Comparison of ENCODE assay signal across 8 cellular contexts in the genomic region with DNA sequence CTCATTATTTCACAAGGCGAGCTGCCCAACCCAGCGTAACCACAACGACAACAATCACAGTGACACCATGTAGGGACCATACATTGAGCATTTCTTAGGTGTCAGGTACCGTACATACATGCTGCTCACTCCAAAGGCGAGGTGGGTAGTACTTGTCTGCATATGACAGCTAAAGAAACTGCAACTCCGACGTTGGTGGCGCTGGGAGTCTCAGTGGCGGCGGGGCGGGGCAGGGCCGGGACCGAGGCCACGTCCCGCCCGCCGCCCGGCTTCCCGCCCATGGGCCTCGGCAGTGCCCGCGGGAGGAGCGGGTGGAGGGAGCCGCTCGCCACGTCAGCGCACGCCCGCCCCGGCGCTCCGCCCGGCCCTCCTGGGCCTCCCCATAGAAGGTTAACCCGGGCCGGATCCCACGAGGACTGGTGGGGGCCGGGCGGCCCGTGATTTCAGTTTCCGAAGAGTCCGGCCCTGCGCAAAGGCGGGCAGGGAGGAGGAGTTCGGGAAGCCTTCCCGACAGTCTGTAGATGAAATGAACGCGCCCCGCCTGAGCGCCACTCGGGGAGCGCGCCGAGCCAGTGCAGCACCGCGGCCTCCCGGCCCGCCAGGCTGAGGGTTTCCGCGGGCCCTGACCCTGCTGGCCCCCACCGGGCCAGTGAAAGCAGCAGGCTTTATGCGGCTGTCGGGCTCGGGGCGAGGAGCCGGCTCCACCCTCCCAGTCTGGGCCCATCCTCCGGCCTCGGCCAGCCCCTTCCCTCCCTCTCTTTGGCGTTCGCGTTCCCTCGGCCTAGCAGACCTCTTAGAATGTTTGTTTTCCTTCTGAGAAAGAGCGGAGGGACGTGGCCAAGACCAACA.
DNase-seq lines count a peak whose midpoint lies in the region; ATAC-seq and TF ChIP-seq lines count a peak whose summit lies in the region.

No MANE protein-coding gene starts in this region.

- peak overlapping the region; percentile 93 for H3K9ac ChIP-seq in GM23248

- 1 to 3% methylated on average over 47 to 62 of the region's 73 CpGs for WGBS in GM23248 (ENCODE audit: low coverage in 1 of 2, low lambda C conversion rate in 2 of 2, missing lambda C conversion rate in 2 of 2), 2 experiments
- WGBS in upper lobe of left lung, 2 donors = 1 to 6% methylated on average over 15 to 71 of the region's 73 CpGs

- no peaks in the 10 kb centered on the region for H4K20me1 ChIP-seq in GM23248 (ENCODE audit: insufficient read depth)

- peak; percentile 60 to 98 (median 94) for TF ChIP-seq POLR2A in upper lobe of left lung (IDR thresholded peaks at IDR 0.05)

- ATAC-seq in left cardiac atrium = peak; percentile 94 to 97
- peak; percentile 96 to 97 for ATAC-seq in upper lobe of left lung (ENCODE audit: low FRiP score in 2 of 2)

- peak overlapping the region; percentile 73 for H3K4me2 ChIP-seq in GM23248 (ENCODE audit: unreplicated experiment)

- H3K9me3 ChIP-seq in GM23248 (ENCODE audit: low read depth) (no peaks in the 10 kb centered on the region), upper lobe of left lung (no peaks in the 10 kb centered on the region)

- DNase-seq in G401 (ENCODE audit: low spot score) (peak; percentile 76), GM23248 (peak; percentile 98), Kasumi-1 (lab: John Stamatoyannopoulos, UW) (peak; percentile 65 to 66), T-helper 1 cell (peak; percentile 31 to 89 (median 57)), amniotic epithelial cell (ENCODE audit: low read depth) (peak; percentile 91), left cardiac atrium (peak; percentile 96), posterior vena cava (ENCODE audit: low spot score) (peak; percentile 99), upper lobe of left lung (peak; percentile 93 to 99)

- H3K9me2 ChIP-seq in GM23248 (ENCODE audit: insufficient read depth) = no peaks in the 10 kb centered on the region

- H3K79me2 ChIP-seq in GM23248 (ENCODE audit: insufficient read depth) = no peaks in the 10 kb centered on the region

- peak overlapping the region; percentile 80 for H2AFZ ChIP-seq in GM23248

- TF ChIP-seq CTCF in upper lobe of left lung (IDR thresholded peaks at IDR 0.05) = peak in 1 of 6 experiments; percentile 35

- TF ChIP-seq EP300 in upper lobe of left lung (IDR thresholded peaks at IDR 0.05) = peak in 2 of 4 donors; percentile 36 to 42

- H3K27me3 ChIP-seq in GM23248 (replicated peaks; ENCODE audit: insufficient read depth) = no peaks in the 10 kb centered on the region
- no peaks in the 10 kb centered on the region for H3K27me3 ChIP-seq in upper lobe of left lung

- H3K4me1 ChIP-seq in GM23248 (ENCODE audit: insufficient read depth) (peaks cover 28% of the 10 kb centered on the region), upper lobe of left lung (peaks cover 38 to 55% (median 46%) of the 10 kb centered on the region in 4 donors)

- intact Hi-C loops in left cardiac atrium (cut with DNase I) = loop anchor here in 1 of 2 donors (5.0 kb wide), 1 partner anchor 86 kb away; no protein-coding TSS in a partner anchor
- intact Hi-C loops in posterior vena cava (cut with DNase I) = loop anchor here in 1 of 2 donors (10.0 kb wide), 1 partner anchor 241 kb away; no protein-coding TSS in a partner anchor

- H3K4me3 ChIP-seq in GM23248 (peak overlapping the region; percentile 71), upper lobe of left lung (peak overlapping the region in 3 of 4 donors; percentile 39 to 57 (median 50))

- H3K36me3 ChIP-seq in GM23248 (ENCODE audit: low read depth) = no peaks in the 10 kb centered on the region
- no peaks in the 10 kb centered on the region for H3K36me3 ChIP-seq in upper lobe of left lung

- peaks cover 40% of the 10 kb centered on the region for H3F3A ChIP-seq in GM23248 (ENCODE audit: insufficient read depth)

- H3K27ac ChIP-seq in GM23248 (peak overlapping the region; percentile 91), upper lobe of left lung (peak overlapping the region; percentile 93 to 98 (median 96))

- in situ Hi-C loops in G401 (cut with HindIII; ENCODE audit: low sequenced_read_pairs) (no loop called here), GM23248 (cut with MboI) (no loop called here)

Comparison
In these comparisons a context has a peak if more than half of its experiments do, and no peak if none do; other contexts are left out.
1. Peak in every context shown above with its lines: DNase-seq, ATAC-seq, H3K4me3 ChIP-seq and H3K27ac ChIP-seq.